Comparison of ENCODE assay signal across 1 cellular context in the genomic region with DNA sequence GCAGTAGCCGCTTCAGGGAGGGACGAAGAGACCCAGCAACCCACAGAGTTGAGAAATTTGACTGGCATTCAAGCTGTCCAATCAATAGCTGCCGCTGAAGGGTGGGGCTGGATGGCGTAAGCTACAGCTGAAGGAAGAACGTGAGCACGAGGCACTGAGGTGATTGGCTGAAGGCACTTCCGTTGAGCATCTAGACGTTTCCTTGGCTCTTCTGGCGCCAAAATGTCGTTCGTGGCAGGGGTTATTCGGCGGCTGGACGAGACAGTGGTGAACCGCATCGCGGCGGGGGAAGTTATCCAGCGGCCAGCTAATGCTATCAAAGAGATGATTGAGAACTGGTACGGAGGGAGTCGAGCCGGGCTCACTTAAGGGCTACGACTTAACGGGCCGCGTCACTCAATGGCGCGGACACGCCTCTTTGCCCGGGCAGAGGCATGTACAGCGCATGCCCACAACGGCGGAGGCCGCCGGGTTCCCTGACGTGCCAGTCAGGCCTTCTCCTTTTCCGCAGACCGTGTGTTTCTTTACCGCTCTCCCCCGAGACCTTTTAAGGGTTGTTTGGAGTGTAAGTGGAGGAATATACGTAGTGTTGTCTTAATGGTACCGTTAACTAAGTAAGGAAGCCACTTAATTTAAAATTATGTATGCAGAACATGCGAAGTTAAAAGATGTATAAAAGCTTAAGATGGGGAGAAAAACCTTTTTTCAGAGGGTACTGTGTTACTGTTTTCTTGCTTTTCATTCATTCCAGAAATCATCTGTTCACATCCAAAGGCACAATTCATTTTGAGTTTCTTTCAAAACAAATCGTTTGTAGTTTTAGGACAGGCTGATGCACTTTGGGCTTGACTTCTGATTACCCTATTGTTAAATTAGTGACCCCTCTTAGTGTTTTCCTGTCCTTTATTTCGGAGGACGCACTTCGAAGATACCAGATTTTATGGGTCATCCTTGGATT.
TF ChIP-seq lines count a peak whose summit lies in the region.

A gene (plus strand): TSS at position 193 of the 958 bp plus-strand sequence. CDS start 30 bp downstream, at position 223.

TF ChIP-seq in GM12878, 131 proteins besides CTCF, POLR2A, EP300 and RAD21 (continued from another document and continues in another):
- TF ChIP-seq, protein P1, sequence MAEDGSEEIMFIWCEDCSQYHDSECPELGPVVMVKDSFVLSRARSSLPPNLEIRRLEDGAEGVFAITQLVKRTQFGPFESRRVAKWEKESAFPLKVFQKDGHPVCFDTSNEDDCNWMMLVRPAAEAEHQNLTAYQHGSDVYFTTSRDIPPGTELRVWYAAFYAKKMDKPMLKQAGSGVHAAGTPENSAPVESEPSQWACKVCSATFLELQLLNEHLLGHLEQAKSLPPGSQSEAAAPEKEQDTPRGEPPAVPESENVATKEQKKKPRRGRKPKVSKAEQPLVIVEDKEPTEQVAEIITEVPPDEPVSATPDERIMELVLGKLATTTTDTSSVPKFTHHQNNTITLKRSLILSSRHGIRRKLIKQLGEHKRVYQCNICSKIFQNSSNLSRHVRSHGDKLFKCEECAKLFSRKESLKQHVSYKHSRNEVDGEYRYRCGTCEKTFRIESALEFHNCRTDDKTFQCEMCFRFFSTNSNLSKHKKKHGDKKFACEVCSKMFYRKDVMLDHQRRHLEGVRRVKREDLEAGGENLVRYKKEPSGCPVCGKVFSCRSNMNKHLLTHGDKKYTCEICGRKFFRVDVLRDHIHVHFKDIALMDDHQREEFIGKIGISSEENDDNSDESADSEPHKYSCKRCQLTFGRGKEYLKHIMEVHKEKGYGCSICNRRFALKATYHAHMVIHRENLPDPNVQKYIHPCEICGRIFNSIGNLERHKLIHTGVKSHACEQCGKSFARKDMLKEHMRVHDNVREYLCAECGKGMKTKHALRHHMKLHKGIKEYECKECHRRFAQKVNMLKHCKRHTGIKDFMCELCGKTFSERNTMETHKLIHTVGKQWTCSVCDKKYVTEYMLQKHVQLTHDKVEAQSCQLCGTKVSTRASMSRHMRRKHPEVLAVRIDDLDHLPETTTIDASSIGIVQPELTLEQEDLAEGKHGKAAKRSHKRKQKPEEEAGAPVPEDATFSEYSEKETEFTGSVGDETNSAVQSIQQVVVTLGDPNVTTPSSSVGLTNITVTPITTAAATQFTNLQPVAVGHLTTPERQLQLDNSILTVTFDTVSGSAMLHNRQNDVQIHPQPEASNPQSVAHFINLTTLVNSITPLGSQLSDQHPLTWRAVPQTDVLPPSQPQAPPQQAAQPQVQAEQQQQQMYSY (CRISPR knock-in tag; IDR thresholded peaks at IDR 0.05): no peak
- TF ChIP-seq NFXL1 (IDR thresholded peaks at IDR 0.05; ENCODE audit: borderline replicate concordance) (no peak), SMARCA5 (IDR thresholded peaks at IDR 0.05) (no peak), GATAD2B (conservative IDR thresholded peaks at IDR 0.05; ENCODE audit: low read depth) (peak; percentile 49), NBN (IDR thresholded peaks at IDR 0.05) (no peak; the same call in 1 of the 2 replicates), ZNF207 (IDR thresholded peaks at IDR 0.05; ENCODE audit: borderline replicate concordance) (peak; percentile 86; the same call in 1 of the 2 replicates), LARP7 (IDR thresholded peaks at IDR 0.05) (no peak), BCL11A (IDR thresholded peaks at IDR 0.05; ENCODE audit: low read depth, low read length) (no peak), RBBP5 (conservative IDR thresholded peaks at IDR 0.05) (no peak), SREBF2 (IDR thresholded peaks at IDR 0.05; ENCODE audit: low read length) (no peak), SMAD1 (IDR thresholded peaks at IDR 0.05; ENCODE audit: low read depth, partially characterized antibody) (no peak), POLR2AphosphoS5 (IDR thresholded peaks at IDR 0.05; ENCODE audit: low read length) (peak; percentile 88), RCOR1 (conservative IDR thresholded peaks at IDR 0.05; ENCODE audit: low read depth, low read length) (no peak), POU2F2 (IDR thresholded peaks at IDR 0.05; ENCODE audit: borderline replicate concordance, low read depth, low read length) (peak; percentile 71; the same call in 2 of the 3 replicates), YBX1 (IDR thresholded peaks at IDR 0.05) (no peak), CEBPB (IDR thresholded peaks at IDR 0.05; ENCODE audit: borderline replicate concordance in 1 of 2, low read depth in 2 of 2, low read length in 2 of 2) (no peak), BRCA1 (IDR thresholded peaks at IDR 0.05; ENCODE audit: low read depth, low read length) (no peak)
- TF ChIP-seq, protein P2, sequence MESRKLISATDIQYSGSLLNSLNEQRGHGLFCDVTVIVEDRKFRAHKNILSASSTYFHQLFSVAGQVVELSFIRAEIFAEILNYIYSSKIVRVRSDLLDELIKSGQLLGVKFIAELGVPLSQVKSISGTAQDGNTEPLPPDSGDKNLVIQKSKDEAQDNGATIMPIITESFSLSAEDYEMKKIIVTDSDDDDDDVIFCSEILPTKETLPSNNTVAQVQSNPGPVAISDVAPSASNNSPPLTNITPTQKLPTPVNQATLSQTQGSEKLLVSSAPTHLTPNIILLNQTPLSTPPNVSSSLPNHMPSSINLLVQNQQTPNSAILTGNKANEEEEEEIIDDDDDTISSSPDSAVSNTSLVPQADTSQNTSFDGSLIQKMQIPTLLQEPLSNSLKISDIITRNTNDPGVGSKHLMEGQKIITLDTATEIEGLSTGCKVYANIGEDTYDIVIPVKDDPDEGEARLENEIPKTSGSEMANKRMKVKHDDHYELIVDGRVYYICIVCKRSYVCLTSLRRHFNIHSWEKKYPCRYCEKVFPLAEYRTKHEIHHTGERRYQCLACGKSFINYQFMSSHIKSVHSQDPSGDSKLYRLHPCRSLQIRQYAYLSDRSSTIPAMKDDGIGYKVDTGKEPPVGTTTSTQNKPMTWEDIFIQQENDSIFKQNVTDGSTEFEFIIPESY (IDR thresholded peaks at IDR 0.05): no peak
- TF ChIP-seq, protein P3, sequence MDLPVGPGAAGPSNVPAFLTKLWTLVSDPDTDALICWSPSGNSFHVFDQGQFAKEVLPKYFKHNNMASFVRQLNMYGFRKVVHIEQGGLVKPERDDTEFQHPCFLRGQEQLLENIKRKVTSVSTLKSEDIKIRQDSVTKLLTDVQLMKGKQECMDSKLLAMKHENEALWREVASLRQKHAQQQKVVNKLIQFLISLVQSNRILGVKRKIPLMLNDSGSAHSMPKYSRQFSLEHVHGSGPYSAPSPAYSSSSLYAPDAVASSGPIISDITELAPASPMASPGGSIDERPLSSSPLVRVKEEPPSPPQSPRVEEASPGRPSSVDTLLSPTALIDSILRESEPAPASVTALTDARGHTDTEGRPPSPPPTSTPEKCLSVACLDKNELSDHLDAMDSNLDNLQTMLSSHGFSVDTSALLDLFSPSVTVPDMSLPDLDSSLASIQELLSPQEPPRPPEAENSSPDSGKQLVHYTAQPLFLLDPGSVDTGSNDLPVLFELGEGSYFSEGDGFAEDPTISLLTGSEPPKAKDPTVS (IDR thresholded peaks at IDR 0.05; ENCODE audit: low read depth, low read length): peak; percentile 46; the same call in 1 of the 2 replicates
- TF ChIP-seq, protein P4, sequence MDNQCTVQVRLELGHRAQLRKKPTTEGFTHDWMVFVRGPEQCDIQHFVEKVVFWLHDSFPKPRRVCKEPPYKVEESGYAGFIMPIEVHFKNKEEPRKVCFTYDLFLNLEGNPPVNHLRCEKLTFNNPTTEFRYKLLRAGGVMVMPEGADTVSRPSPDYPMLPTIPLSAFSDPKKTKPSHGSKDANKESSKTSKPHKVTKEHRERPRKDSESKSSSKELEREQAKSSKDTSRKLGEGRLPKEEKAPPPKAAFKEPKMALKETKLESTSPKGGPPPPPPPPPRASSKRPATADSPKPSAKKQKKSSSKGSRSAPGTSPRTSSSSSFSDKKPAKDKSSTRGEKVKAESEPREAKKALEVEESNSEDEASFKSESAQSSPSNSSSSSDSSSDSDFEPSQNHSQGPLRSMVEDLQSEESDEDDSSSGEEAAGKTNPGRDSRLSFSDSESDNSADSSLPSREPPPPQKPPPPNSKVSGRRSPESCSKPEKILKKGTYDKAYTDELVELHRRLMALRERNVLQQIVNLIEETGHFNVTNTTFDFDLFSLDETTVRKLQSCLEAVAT (IDR thresholded peaks at IDR 0.05): peak; percentile 44; the same call in 1 of the 2 replicates
- TF ChIP-seq, protein P5, sequence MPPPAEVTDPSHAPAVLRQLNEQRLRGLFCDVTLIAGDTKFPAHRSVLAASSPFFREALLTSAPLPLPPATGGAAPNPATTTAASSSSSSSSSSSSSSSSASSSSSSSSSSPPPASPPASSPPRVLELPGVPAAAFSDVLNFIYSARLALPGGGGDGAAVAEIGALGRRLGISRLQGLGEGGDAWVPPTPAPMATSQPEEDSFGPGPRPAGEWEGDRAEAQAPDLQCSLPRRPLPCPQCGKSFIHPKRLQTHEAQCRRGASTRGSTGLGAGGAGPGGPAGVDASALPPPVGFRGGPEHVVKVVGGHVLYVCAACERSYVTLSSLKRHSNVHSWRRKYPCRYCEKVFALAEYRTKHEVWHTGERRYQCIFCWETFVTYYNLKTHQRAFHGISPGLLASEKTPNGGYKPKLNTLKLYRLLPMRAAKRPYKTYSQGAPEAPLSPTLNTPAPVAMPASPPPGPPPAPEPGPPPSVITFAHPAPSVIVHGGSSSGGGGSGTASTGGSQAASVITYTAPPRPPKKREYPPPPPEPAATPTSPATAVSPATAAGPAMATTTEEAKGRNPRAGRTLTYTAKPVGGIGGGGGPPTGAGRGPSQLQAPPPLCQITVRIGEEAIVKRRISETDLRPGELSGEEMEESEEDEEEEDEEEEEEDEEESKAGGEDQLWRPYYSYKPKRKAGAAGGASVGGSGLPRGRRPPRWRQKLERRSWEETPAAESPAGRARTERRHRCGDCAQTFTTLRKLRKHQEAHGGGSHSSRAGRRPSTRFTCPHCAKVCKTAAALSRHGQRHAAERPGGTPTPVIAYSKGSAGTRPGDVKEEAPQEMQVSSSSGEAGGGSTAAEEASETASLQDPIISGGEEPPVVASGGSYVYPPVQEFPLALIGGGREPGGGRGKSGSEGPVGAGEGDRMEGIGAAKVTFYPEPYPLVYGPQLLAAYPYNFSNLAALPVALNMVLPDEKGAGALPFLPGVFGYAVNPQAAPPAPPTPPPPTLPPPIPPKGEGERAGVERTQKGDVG (CRISPR knock-in tag; IDR thresholded peaks at IDR 0.05): no peak
- TF ChIP-seq, protein P6, sequence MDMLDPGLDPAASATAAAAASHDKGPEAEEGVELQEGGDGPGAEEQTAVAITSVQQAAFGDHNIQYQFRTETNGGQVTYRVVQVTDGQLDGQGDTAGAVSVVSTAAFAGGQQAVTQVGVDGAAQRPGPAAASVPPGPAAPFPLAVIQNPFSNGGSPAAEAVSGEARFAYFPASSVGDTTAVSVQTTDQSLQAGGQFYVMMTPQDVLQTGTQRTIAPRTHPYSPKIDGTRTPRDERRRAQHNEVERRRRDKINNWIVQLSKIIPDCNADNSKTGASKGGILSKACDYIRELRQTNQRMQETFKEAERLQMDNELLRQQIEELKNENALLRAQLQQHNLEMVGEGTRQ (IDR thresholded peaks at IDR 0.05; ENCODE audit: borderline replicate concordance, low read depth, low read length): peak; percentile 43; the same call in 1 of the 2 replicates
- TF ChIP-seq, protein P7, sequence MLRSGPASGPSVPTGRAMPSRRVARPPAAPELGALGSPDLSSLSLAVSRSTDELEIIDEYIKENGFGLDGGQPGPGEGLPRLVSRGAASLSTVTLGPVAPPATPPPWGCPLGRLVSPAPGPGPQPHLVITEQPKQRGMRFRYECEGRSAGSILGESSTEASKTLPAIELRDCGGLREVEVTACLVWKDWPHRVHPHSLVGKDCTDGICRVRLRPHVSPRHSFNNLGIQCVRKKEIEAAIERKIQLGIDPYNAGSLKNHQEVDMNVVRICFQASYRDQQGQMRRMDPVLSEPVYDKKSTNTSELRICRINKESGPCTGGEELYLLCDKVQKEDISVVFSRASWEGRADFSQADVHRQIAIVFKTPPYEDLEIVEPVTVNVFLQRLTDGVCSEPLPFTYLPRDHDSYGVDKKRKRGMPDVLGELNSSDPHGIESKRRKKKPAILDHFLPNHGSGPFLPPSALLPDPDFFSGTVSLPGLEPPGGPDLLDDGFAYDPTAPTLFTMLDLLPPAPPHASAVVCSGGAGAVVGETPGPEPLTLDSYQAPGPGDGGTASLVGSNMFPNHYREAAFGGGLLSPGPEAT (IDR thresholded peaks at IDR 0.05; ENCODE audit: low read depth): peak; percentile 36
- TF ChIP-seq, protein P8, sequence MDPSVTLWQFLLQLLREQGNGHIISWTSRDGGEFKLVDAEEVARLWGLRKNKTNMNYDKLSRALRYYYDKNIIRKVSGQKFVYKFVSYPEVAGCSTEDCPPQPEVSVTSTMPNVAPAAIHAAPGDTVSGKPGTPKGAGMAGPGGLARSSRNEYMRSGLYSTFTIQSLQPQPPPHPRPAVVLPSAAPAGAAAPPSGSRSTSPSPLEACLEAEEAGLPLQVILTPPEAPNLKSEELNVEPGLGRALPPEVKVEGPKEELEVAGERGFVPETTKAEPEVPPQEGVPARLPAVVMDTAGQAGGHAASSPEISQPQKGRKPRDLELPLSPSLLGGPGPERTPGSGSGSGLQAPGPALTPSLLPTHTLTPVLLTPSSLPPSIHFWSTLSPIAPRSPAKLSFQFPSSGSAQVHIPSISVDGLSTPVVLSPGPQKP (IDR thresholded peaks at IDR 0.05; ENCODE audit: low read depth, low read length): peak; percentile 50
- TF ChIP-seq, protein P9, sequence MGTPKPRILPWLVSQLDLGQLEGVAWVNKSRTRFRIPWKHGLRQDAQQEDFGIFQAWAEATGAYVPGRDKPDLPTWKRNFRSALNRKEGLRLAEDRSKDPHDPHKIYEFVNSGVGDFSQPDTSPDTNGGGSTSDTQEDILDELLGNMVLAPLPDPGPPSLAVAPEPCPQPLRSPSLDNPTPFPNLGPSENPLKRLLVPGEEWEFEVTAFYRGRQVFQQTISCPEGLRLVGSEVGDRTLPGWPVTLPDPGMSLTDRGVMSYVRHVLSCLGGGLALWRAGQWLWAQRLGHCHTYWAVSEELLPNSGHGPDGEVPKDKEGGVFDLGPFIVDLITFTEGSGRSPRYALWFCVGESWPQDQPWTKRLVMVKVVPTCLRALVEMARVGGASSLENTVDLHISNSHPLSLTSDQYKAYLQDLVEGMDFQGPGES (IDR thresholded peaks at IDR 0.05): peak; percentile 91
- TF ChIP-seq, protein P10, sequence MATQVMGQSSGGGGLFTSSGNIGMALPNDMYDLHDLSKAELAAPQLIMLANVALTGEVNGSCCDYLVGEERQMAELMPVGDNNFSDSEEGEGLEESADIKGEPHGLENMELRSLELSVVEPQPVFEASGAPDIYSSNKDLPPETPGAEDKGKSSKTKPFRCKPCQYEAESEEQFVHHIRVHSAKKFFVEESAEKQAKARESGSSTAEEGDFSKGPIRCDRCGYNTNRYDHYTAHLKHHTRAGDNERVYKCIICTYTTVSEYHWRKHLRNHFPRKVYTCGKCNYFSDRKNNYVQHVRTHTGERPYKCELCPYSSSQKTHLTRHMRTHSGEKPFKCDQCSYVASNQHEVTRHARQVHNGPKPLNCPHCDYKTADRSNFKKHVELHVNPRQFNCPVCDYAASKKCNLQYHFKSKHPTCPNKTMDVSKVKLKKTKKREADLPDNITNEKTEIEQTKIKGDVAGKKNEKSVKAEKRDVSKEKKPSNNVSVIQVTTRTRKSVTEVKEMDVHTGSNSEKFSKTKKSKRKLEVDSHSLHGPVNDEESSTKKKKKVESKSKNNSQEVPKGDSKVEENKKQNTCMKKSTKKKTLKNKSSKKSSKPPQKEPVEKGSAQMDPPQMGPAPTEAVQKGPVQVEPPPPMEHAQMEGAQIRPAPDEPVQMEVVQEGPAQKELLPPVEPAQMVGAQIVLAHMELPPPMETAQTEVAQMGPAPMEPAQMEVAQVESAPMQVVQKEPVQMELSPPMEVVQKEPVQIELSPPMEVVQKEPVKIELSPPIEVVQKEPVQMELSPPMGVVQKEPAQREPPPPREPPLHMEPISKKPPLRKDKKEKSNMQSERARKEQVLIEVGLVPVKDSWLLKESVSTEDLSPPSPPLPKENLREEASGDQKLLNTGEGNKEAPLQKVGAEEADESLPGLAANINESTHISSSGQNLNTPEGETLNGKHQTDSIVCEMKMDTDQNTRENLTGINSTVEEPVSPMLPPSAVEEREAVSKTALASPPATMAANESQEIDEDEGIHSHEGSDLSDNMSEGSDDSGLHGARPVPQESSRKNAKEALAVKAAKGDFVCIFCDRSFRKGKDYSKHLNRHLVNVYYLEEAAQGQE (IDR thresholded peaks at IDR 0.05; ENCODE audit: low read depth, low read length): no peak; the same call in 1 of the 2 replicates
